In the genomic region with DNA sequence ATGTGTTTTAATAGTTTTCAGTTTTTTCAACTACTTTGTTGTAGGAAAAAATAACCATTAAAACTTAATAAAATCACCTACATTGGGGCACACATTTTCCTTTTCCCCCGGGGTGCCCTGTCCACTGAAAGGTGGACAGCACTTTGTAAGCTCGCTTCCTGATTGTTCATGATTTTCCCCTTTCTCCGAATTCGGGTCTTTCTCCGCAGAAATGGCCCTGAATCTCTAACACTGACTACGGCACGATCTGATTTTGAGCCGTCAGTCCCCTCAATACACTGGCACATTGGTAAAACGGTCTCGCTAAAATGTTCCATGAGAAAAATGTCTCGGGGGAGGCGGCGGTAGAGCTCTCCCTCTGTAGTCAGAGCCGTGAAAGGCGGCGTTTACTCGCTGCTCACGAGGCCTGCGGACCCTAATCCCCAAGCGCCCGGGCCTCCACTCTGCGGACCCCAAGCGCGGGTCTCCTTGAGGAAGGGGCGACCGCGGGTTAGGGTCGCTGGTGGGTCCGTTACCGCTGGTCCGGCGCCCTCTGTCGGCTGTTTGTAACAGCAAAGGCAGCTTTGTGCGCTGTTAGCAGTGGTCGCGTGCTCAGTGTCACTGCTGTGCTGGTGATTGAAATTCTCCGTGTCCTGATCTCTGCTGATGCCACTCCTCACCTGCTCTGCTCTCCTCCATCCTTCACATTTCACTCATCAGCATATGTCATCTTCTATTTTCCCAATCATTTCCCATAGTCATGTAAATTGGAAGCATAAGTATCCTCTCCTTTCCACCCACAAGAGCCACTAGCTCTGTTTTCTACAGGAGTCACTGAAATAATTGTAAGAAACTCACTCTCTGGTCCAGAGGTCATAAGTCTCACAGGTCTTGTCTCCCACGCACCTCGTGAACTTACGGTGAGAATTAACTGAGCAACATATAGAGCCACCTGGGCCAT, we compare ENCODE assay signal across 1 cellular context.
TF ChIP-seq lines count a peak whose summit lies in the region.

No MANE protein-coding gene starts in this region.

TF ChIP-seq in H1, 55 proteins besides CTCF, POLR2A, EP300 and RAD21:
- TF ChIP-seq CHD2 (IDR thresholded peaks at IDR 0.05; ENCODE audit: low read length) (no peak), JUN (IDR thresholded peaks at IDR 0.05; ENCODE audit: low read depth, low read length) (no peak), SAP30 (IDR thresholded peaks at IDR 0.05; ENCODE audit: insufficient read depth, insufficient replicate concordance, low read length) (no peak), SIX5 (IDR thresholded peaks at IDR 0.05; ENCODE audit: low read depth, low read length) (no peak), CBX8 (IDR thresholded peaks at IDR 0.05; ENCODE audit: borderline replicate concordance, low read depth, low read length) (no peak), KDM5A (IDR thresholded peaks at IDR 0.05; ENCODE audit: low read length) (no peak), RXRA (IDR thresholded peaks at IDR 0.05; ENCODE audit: insufficient read depth, low read depth, low read length) (no peak), CREB1 (IDR thresholded peaks at IDR 0.05) (peak; percentile 52; the same call in 1 of the 2 replicates), TAF7 (optimal IDR thresholded peaks at IDR 0.05; ENCODE audit: borderline replicate concordance, low read depth, low read length) (no peak), SUZ12 (IDR thresholded peaks at IDR 0.05; ENCODE audit: low read length) (0 out of 2 replicates have a peak, but pooled peaks have one; percentile 30), SRF (IDR thresholded peaks at IDR 0.05; ENCODE audit: low read depth, low read length) (no peak), HDAC2 (IDR thresholded peaks at IDR 0.05; ENCODE audit: borderline replicate concordance in 1 of 2, low read depth in 2 of 2, low read length in 2 of 2) (peak; percentile 80 to 87; a peak in 3 of 4 replicates), YY1 (IDR thresholded peaks at IDR 0.05; ENCODE audit: low read depth, low read length) (no peak), SP4 (IDR thresholded peaks at IDR 0.05; ENCODE audit: low read length) (no peak), CBX5 (IDR thresholded peaks at IDR 0.05; ENCODE audit: low read depth, low read length) (no peak), CHD1 (IDR thresholded peaks at IDR 0.05; ENCODE audit: low read depth, low read length) (no peak), HDAC6 (IDR thresholded peaks at IDR 0.05; ENCODE audit: low read depth, low read length) (no peak), TEAD4 (IDR thresholded peaks at IDR 0.05; ENCODE audit: low read depth, low read length) (no peak), SP2 (IDR thresholded peaks at IDR 0.05; ENCODE audit: low read length) (no peak), SIN3A (conservative IDR thresholded peaks at IDR 0.05 in 1 of 2, IDR thresholded peaks at IDR 0.05 in 1 of 2; ENCODE audit: low read depth in 1 of 2, low read length in 2 of 2) (no peak), TCF12 (IDR thresholded peaks at IDR 0.05; ENCODE audit: low read depth, low read length) (no peak), ZNF274 (IDR thresholded peaks at IDR 0.05; ENCODE audit: borderline replicate concordance, extremely low read depth, low read length) (no peak), BRCA1 (IDR thresholded peaks at IDR 0.05; ENCODE audit: low read depth, low read length) (no peak), KDM4A (IDR thresholded peaks at IDR 0.05; ENCODE audit: low read depth, low read length, severe bottlenecking) (peak; percentile 65), RFX5 (IDR thresholded peaks at IDR 0.05; ENCODE audit: borderline replicate concordance, low read depth, low read length) (no peak), GTF2F1 (IDR thresholded peaks at IDR 0.05; ENCODE audit: borderline replicate concordance, low read depth, low read length) (no peak), PHF8 (conservative IDR thresholded peaks at IDR 0.05; ENCODE audit: low read depth, low read length) (no peak), EZH2 (IDR thresholded peaks at IDR 0.05; ENCODE audit: low read depth, low read length, severe bottlenecking) (no peak), RNF2 (IDR thresholded peaks at IDR 0.05; ENCODE audit: borderline replicate concordance, low read depth, low read length, missing control alignments, poor library complexity, severe bottlenecking) (no peak), CTBP2 (IDR thresholded peaks at IDR 0.05; ENCODE audit: borderline replicate concordance, insufficient read depth, insufficient read length, low read length) (no peak), GABPA (IDR thresholded peaks at IDR 0.05; ENCODE audit: borderline replicate concordance, insufficient read depth, low read length) (no peak), EGR1 (IDR thresholded peaks at IDR 0.05; ENCODE audit: borderline replicate concordance, low read depth, low read length) (no peak), POU5F1 (IDR thresholded peaks at IDR 0.05; ENCODE audit: low read depth, low read length) (no peak), NANOG (IDR thresholded peaks at IDR 0.05; ENCODE audit: insufficient read depth, low read depth, low read length, poor library complexity, severe bottlenecking) (no peak), RBBP5 (IDR thresholded peaks at IDR 0.05; ENCODE audit: borderline replicate concordance, low read depth, low read length) (no peak), CEBPB (IDR thresholded peaks at IDR 0.05; ENCODE audit: low read depth, low read length) (no peak), TBP (IDR thresholded peaks at IDR 0.05; ENCODE audit: low read depth, low read length) (no peak), SP1 (IDR thresholded peaks at IDR 0.05; ENCODE audit: low read depth, low read length) (no peak), FOSL1 (IDR thresholded peaks at IDR 0.05; ENCODE audit: insufficient read depth, low read depth, low read length) (no peak), BCL11A (IDR thresholded peaks at IDR 0.05; ENCODE audit: low read depth in 2 of 2, low read length in 2 of 2) (no peak), JUND (IDR thresholded peaks at IDR 0.05; ENCODE audit: low read length) (no peak), MAFK (IDR thresholded peaks at IDR 0.05; ENCODE audit: low read depth, low read length) (no peak), NRF1 (IDR thresholded peaks at IDR 0.05; ENCODE audit: low read depth, low read length) (no peak), TAF1 (IDR thresholded peaks at IDR 0.05; ENCODE audit: low read depth, low read length) (no peak), SIRT6 (IDR thresholded peaks at IDR 0.05; ENCODE audit: low read length) (no peak), KDM1A (IDR thresholded peaks at IDR 0.05; ENCODE audit: borderline replicate concordance, low read length) (no peak), ASH2L (IDR thresholded peaks at IDR 0.05; ENCODE audit: low read length) (peak; percentile 51), BACH1 (IDR thresholded peaks at IDR 0.05; ENCODE audit: low read length) (peak; percentile 69), POLR2AphosphoS5 (IDR thresholded peaks at IDR 0.05; ENCODE audit: low read depth, low read length) (no peak)
- TF ChIP-seq, protein P1, sequence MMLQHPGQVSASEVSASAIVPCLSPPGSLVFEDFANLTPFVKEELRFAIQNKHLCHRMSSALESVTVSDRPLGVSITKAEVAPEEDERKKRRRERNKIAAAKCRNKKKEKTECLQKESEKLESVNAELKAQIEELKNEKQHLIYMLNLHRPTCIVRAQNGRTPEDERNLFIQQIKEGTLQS (IDR thresholded peaks at IDR 0.05; ENCODE audit: insufficient read depth, low read depth, low read length): no peak
- TF ChIP-seq, protein P2, sequence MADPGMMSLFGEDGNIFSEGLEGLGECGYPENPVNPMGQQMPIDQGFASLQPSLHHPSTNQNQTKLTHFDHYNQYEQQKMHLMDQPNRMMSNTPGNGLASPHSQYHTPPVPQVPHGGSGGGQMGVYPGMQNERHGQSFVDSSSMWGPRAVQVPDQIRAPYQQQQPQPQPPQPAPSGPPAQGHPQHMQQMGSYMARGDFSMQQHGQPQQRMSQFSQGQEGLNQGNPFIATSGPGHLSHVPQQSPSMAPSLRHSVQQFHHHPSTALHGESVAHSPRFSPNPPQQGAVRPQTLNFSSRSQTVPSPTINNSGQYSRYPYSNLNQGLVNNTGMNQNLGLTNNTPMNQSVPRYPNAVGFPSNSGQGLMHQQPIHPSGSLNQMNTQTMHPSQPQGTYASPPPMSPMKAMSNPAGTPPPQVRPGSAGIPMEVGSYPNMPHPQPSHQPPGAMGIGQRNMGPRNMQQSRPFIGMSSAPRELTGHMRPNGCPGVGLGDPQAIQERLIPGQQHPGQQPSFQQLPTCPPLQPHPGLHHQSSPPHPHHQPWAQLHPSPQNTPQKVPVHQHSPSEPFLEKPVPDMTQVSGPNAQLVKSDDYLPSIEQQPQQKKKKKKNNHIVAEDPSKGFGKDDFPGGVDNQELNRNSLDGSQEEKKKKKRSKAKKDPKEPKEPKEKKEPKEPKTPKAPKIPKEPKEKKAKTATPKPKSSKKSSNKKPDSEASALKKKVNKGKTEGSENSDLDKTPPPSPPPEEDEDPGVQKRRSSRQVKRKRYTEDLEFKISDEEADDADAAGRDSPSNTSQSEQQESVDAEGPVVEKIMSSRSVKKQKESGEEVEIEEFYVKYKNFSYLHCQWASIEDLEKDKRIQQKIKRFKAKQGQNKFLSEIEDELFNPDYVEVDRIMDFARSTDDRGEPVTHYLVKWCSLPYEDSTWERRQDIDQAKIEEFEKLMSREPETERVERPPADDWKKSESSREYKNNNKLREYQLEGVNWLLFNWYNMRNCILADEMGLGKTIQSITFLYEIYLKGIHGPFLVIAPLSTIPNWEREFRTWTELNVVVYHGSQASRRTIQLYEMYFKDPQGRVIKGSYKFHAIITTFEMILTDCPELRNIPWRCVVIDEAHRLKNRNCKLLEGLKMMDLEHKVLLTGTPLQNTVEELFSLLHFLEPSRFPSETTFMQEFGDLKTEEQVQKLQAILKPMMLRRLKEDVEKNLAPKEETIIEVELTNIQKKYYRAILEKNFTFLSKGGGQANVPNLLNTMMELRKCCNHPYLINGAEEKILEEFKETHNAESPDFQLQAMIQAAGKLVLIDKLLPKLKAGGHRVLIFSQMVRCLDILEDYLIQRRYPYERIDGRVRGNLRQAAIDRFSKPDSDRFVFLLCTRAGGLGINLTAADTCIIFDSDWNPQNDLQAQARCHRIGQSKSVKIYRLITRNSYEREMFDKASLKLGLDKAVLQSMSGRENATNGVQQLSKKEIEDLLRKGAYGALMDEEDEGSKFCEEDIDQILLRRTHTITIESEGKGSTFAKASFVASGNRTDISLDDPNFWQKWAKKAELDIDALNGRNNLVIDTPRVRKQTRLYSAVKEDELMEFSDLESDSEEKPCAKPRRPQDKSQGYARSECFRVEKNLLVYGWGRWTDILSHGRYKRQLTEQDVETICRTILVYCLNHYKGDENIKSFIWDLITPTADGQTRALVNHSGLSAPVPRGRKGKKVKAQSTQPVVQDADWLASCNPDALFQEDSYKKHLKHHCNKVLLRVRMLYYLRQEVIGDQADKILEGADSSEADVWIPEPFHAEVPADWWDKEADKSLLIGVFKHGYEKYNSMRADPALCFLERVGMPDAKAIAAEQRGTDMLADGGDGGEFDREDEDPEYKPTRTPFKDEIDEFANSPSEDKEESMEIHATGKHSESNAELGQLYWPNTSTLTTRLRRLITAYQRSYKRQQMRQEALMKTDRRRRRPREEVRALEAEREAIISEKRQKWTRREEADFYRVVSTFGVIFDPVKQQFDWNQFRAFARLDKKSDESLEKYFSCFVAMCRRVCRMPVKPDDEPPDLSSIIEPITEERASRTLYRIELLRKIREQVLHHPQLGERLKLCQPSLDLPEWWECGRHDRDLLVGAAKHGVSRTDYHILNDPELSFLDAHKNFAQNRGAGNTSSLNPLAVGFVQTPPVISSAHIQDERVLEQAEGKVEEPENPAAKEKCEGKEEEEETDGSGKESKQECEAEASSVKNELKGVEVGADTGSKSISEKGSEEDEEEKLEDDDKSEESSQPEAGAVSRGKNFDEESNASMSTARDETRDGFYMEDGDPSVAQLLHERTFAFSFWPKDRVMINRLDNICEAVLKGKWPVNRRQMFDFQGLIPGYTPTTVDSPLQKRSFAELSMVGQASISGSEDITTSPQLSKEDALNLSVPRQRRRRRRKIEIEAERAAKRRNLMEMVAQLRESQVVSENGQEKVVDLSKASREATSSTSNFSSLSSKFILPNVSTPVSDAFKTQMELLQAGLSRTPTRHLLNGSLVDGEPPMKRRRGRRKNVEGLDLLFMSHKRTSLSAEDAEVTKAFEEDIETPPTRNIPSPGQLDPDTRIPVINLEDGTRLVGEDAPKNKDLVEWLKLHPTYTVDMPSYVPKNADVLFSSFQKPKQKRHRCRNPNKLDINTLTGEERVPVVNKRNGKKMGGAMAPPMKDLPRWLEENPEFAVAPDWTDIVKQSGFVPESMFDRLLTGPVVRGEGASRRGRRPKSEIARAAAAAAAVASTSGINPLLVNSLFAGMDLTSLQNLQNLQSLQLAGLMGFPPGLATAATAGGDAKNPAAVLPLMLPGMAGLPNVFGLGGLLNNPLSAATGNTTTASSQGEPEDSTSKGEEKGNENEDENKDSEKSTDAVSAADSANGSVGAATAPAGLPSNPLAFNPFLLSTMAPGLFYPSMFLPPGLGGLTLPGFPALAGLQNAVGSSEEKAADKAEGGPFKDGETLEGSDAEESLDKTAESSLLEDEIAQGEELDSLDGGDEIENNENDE (IDR thresholded peaks at IDR 0.05; ENCODE audit: insufficient replicate concordance, low read length): no peak
- TF ChIP-seq, protein P3, sequence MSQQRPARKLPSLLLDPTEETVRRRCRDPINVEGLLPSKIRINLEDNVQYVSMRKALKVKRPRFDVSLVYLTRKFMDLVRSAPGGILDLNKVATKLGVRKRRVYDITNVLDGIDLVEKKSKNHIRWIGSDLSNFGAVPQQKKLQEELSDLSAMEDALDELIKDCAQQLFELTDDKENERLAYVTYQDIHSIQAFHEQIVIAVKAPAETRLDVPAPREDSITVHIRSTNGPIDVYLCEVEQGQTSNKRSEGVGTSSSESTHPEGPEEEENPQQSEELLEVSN (IDR thresholded peaks at IDR 0.05): 0 out of 2 replicates have a peak, but pooled peaks have one; percentile 20
- TF ChIP-seq, protein P4, sequence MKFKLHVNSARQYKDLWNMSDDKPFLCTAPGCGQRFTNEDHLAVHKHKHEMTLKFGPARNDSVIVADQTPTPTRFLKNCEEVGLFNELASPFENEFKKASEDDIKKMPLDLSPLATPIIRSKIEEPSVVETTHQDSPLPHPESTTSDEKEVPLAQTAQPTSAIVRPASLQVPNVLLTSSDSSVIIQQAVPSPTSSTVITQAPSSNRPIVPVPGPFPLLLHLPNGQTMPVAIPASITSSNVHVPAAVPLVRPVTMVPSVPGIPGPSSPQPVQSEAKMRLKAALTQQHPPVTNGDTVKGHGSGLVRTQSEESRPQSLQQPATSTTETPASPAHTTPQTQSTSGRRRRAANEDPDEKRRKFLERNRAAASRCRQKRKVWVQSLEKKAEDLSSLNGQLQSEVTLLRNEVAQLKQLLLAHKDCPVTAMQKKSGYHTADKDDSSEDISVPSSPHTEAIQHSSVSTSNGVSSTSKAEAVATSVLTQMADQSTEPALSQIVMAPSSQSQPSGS (IDR thresholded peaks at IDR 0.05; ENCODE audit: low read length): no peak
- TF ChIP-seq, protein P5, sequence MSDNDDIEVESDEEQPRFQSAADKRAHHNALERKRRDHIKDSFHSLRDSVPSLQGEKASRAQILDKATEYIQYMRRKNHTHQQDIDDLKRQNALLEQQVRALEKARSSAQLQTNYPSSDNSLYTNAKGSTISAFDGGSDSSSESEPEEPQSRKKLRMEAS (IDR thresholded peaks at IDR 0.05): peak; percentile 38; the same call in 1 of the 2 replicates
- TF ChIP-seq, protein P6, sequence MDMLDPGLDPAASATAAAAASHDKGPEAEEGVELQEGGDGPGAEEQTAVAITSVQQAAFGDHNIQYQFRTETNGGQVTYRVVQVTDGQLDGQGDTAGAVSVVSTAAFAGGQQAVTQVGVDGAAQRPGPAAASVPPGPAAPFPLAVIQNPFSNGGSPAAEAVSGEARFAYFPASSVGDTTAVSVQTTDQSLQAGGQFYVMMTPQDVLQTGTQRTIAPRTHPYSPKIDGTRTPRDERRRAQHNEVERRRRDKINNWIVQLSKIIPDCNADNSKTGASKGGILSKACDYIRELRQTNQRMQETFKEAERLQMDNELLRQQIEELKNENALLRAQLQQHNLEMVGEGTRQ (IDR thresholded peaks at IDR 0.05; ENCODE audit: low read length): no peak
